ENCODE assay signal across 10 cellular contexts in the genomic region with DNA sequence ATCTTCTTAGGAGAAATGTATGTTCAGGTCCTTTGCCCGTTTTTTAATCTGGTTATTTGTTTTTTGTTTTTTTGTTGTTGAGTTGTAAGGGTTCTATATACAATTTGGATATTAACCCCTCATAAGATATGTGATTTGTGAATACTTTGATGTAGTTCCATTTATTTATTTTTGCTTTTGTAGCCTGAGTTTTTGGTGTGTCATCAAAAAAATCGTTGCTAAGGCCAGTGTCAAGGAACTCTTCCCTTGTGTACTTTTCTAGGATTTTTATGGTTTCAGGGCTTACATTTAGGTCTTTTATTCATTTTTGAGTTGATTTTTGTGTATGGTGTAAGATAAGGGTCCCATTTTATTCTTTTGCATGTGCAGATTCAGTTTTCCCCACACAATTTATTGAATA.
"Had no signal": no experiment of that assay in that cellular context is flagged by ENCODE, and none has a peak within 500 bp of the region (broad histone marks: within the 10 kb centered on the region; RNA-seq: fewer than 3 reads in every experiment).

No MANE protein-coding gene starts in this region.

- ATAC-seq: GM23338 had no signal

- H3K27ac ChIP-seq: HL-60, KMS-11 had no signal

- DNase-seq: H9, HCEC 1CT, IMR-90, Karpas-422, KBM-7 had no signal

- H3K4me2 ChIP-seq: GM23338, KMS-11 had no signal

- H3K4me3 ChIP-seq: GM23338 had no signal

- FAIRE-seq: H1, H54 had no signal
